ENCODE assay signal across 8 cellular contexts in genomic region chr1:3068400-3069361, GRCh38. TPM values are rescaled to one million over a fixed set of nuclear protein-coding genes. Genes with fewer than 3 reads are reported as not detected.
DNase-seq lines count a peak whose midpoint lies in the region; ATAC-seq and TF ChIP-seq lines count a peak whose summit lies in the region.

Gene PRDM16, plus strand, starts transcription at chr1:3069203. Its CDS starts 57 bp downstream, at chr1:3069260.

- H3K36me3 Mint-ChIP-seq in endothelial cell (ENCODE audit: low read depth, unreplicated experiment) (no peaks in the 10 kb centered on the region), type B pancreatic cell (no peaks in the 10 kb centered on the region)

- H3K9me3 ChIP-seq in SJCRH30 (replicated peaks) (no peaks in the 10 kb centered on the region), muscle layer of duodenum (ENCODE audit: control insufficient read depth in 1 of 2, low read length in 2 of 2) (no peaks in the 10 kb centered on the region)

- H3K4me3 Mint-ChIP-seq in endothelial cell (ENCODE audit: unreplicated experiment): peak within 1 kb of the TSS; percentile 96
- H3K4me3 Mint-ChIP-seq in type B pancreatic cell: peak within 1 kb of the TSS; percentile 97

- peaks cover 2% of the 10 kb centered on the region for H3K4me1 Mint-ChIP-seq in endothelial cell (ENCODE audit: unreplicated experiment)
- H3K4me1 Mint-ChIP-seq in type B pancreatic cell (ENCODE audit: unreplicated experiment): no peaks in the 10 kb centered on the region

- H3K4me3 ChIP-seq in SJCRH30: peak within 1 kb of the TSS; percentile 57
- H3K4me3 ChIP-seq in muscle layer of duodenum (ENCODE audit: low read depth in 1 of 2, low read length in 2 of 2): peak within 1 kb of the TSS; percentile 42 to 78

- H3K27me3 ChIP-seq in SJCRH30 (no peaks in the 10 kb centered on the region; the same call in 1 of the 2 replicates), muscle layer of duodenum (ENCODE audit: low read depth, low read length) (peaks cover 55% of the 10 kb centered on the region)

- H3K9me3 Mint-ChIP-seq in endothelial cell (ENCODE audit: unreplicated experiment): no peaks in the 10 kb centered on the region
- H3K9me3 Mint-ChIP-seq in type B pancreatic cell: no peaks in the 10 kb centered on the region

- no peaks in the 10 kb centered on the region for H3K4me1 ChIP-seq in SJCRH30
- H3K4me1 ChIP-seq in muscle layer of duodenum (ENCODE audit: control insufficient read depth in 1 of 2, insufficient read depth in 2 of 2, low read length in 2 of 2): peaks cover 0 to 43% of the 10 kb centered on the region in 2 donors

- DNase-seq in GDM1 (lab: John Stamatoyannopoulos, UW): peak; percentile 46
- peak; percentile 52 to 66 for DNase-seq in SJCRH30
- peak; percentile 39 for DNase-seq in endothelial cell (ENCODE audit: low spot score)
- no peak for DNase-seq in type B pancreatic cell (ENCODE audit: extremely low spot score, unreplicated experiment)
- DNase-seq in D341Med (ENCODE audit: low spot score): no peak
- no peak for DNase-seq in occipital lobe (lab: John Stamatoyannopoulos, UW)

- TF ChIP-seq CTCF in endothelial cell (IDR thresholded peaks at IDR 0.05; ENCODE audit: unreplicated experiment) (no peak), type B pancreatic cell (conservative IDR thresholded peaks at IDR 0.05) (no peak)

- H3K27ac ChIP-seq in SJCRH30 (no peak within 1 kb of the TSS), muscle layer of duodenum (ENCODE audit: low read length) (no peak within 1 kb of the TSS)

- peaks cover 13% of the 10 kb centered on the region for H3K27me3 Mint-ChIP-seq in endothelial cell (ENCODE audit: unreplicated experiment)
- H3K27me3 Mint-ChIP-seq in type B pancreatic cell: peaks cover 57% of the 10 kb centered on the region

- no peaks in the 10 kb centered on the region for H3K36me3 ChIP-seq in SJCRH30
- no peaks in the 10 kb centered on the region for H3K36me3 ChIP-seq in muscle layer of duodenum (ENCODE audit: control insufficient read depth in 1 of 2, insufficient read depth in 2 of 2, low read length in 2 of 2)

- peak within 1 kb of the TSS; percentile 74 for H3K27ac Mint-ChIP-seq in endothelial cell (ENCODE audit: unreplicated experiment)
- no peak within 1 kb of the TSS for H3K27ac Mint-ChIP-seq in type B pancreatic cell

- no peak for ATAC-seq in HG03342 (IDR thresholded peaks at IDR 0.05; ENCODE audit: unreplicated experiment)

RNA-seq across cellular contexts. Expression of gene PRDM16, which starts in this region (rescaled TPM):
- 1.2 and 1.4 TPM in 2 replicates for total RNA-seq in SJCRH30 (2014; rRNA removed; shearing (Covaris generic))
- total RNA-seq in endothelial cell (ENCODE audit: unreplicated experiment) (21.4 TPM), type B pancreatic cell (ENCODE audit: low replicate concordance) (10.3 and 23.6 TPM in 2 replicates), occipital lobe (6.7 TPM)

Comparison
In these comparisons a context has a peak if more than half of its experiments do, and no peak if none do; other contexts are left out.
1. DNase-seq: peak in GDM1 (single experiment), SJCRH30 (2 of 2) and endothelial cell (single experiment); none in type B pancreatic cell (single experiment), D341Med (single experiment) and occipital lobe (single experiment).